Comparison of ENCODE assay signal across 8 cellular contexts in genomic region chr16:14973785-14974322, GRCh38. TPM values are rescaled to one million over a fixed set of nuclear protein-coding genes. Genes with fewer than 3 reads are reported as not detected.
DNase-seq lines count a peak whose midpoint lies in the region; ATAC-seq and TF ChIP-seq lines count a peak whose summit lies in the region.
"Not testable (repeated sequence)": the region's sequence is repeated elsewhere in the genome, so short reads cannot be mapped to it uniquely, and the experiment has no call there.

No MANE protein-coding gene starts in this region.

- H3K27me3 Mint-ChIP-seq in activated naive CD4-positive, alpha-beta T cell treated with anti-CD3 and anti-CD28 coated beads, Interleukin-2, amount 50 U/mL, for 24 hours; effector memory CD8-positive, alpha-beta T cell; nephron (ENCODE audit: low read depth); stimulated activated memory B cell treated with anti-CD40 and anti-IgM and Interleukin-4, amounts not matched to agents 10 μg/mL and 1 μg/mL and 100 μg/mL, for 72 hours: not testable (repeated sequence)

- H3K36me3 ChIP-seq in BJ (ENCODE audit: control insufficient read depth, insufficient read depth, low read length); HUES48 (ENCODE audit: control insufficient read depth, insufficient read depth, low read length); RWPE2 (ENCODE audit: low read depth): not testable (repeated sequence)

- CTCF ChIA-PET in BJ (lab: Yijun Ruan, JAX), result not testable (repeated sequence)

- not testable (repeated sequence) for H3K27ac ChIP-seq in HUES48 (ENCODE audit: low read depth, low read length)
- H3K27ac ChIP-seq in RWPE2 (ENCODE audit: poor library complexity, severe bottlenecking), result peak overlapping the region; percentile 54

- H3K27ac Mint-ChIP-seq in activated naive CD4-positive, alpha-beta T cell treated with anti-CD3 and anti-CD28 coated beads, Interleukin-2, amount 50 U/mL, for 24 hours, result not testable (repeated sequence)
- H3K27ac Mint-ChIP-seq in effector memory CD8-positive, alpha-beta T cell, result peak overlapping the region in 1 of 2 donors; percentile 90
- peak overlapping the region; percentile 61 to 82 (median 65) for H3K27ac Mint-ChIP-seq in nephron
- peak overlapping the region; percentile 86 for H3K27ac Mint-ChIP-seq in stimulated activated memory B cell treated with anti-CD40 and anti-IgM and Interleukin-4, amounts not matched to agents 10 μg/mL and 1 μg/mL and 100 μg/mL, for 72 hours

- TF ChIP-seq CTCF in BJ (IDR thresholded peaks at IDR 0.05; ENCODE audit: insufficient read depth, low read depth, low read length); RWPE2 (IDR thresholded peaks at IDR 0.05; ENCODE audit: poor library complexity, severe bottlenecking); nephron (IDR thresholded peaks at IDR 0.05; ENCODE audit: unreplicated experiment in 3 of 3): not testable (repeated sequence)

- H3K9me3 Mint-ChIP-seq in activated naive CD4-positive, alpha-beta T cell treated with anti-CD3 and anti-CD28 coated beads, Interleukin-2, amount 50 U/mL, for 24 hours; effector memory CD8-positive, alpha-beta T cell; nephron; stimulated activated memory B cell treated with anti-CD40 and anti-IgM and Interleukin-4, amounts not matched to agents 10 μg/mL and 1 μg/mL and 100 μg/mL, for 72 hours: not testable (repeated sequence)

- not testable (repeated sequence) for H3K4me1 ChIP-seq in HUES48 (ENCODE audit: control insufficient read depth, insufficient read depth, low read length); RWPE2 (ENCODE audit: insufficient read depth, poor library complexity, severe bottlenecking)

- ATAC-seq in RWPE2 (ENCODE audit: low read depth), result peak; percentile 8; the same call in 1 of the 3 replicates
- not testable (repeated sequence) for ATAC-seq in effector memory CD8-positive, alpha-beta T cell (replicated peaks); stimulated activated memory B cell treated with anti-CD40 and anti-IgM and Interleukin-4, amounts not matched to agents 10 μg/mL and 1 μg/mL and 100 μg/mL, for 72 hours

- H3K4me3 ChIP-seq in BJ (ENCODE audit: low read depth, low read length) (peak overlapping the region; percentile 98), HUES48 (ENCODE audit: low read depth, low read length) (peak overlapping the region; percentile 86), RWPE2 (ENCODE audit: severe bottlenecking) (peak overlapping the region; percentile 52), iPS-18c (ENCODE audit: insufficient read depth, low read depth, low read length) (peak overlapping the region; percentile 100; the same call in 1 of the 2 replicates)

- H3K36me3 Mint-ChIP-seq in activated naive CD4-positive, alpha-beta T cell treated with anti-CD3 and anti-CD28 coated beads, Interleukin-2, amount 50 U/mL, for 24 hours; nephron (ENCODE audit: low read depth); stimulated activated memory B cell treated with anti-CD40 and anti-IgM and Interleukin-4, amounts not matched to agents 10 μg/mL and 1 μg/mL and 100 μg/mL, for 72 hours: not testable (repeated sequence)
- peaks cover 17% of the 10 kb centered on the region for H3K36me3 Mint-ChIP-seq in effector memory CD8-positive, alpha-beta T cell (ENCODE audit: insufficient read depth)

- not testable (repeated sequence) for DNase-seq in BJ (ENCODE audit: low read depth); RWPE2 (ENCODE audit: low spot score); effector memory CD8-positive, alpha-beta T cell

- H3K9me3 ChIP-seq in HUES48 (ENCODE audit: control insufficient read depth, insufficient read depth, low read length); RWPE2 (ENCODE audit: severe bottlenecking); iPS-18c (ENCODE audit: control insufficient read depth, insufficient read depth, low read length): not testable (repeated sequence)

- peak overlapping the region; percentile 59 for H3K4me3 Mint-ChIP-seq in activated naive CD4-positive, alpha-beta T cell treated with anti-CD3 and anti-CD28 coated beads, Interleukin-2, amount 50 U/mL, for 24 hours
- H3K4me3 Mint-ChIP-seq in effector memory CD8-positive, alpha-beta T cell, result peak overlapping the region; percentile 34 to 87
- peak overlapping the region; percentile 83 to 93 (median 91) for H3K4me3 Mint-ChIP-seq in nephron
- peak overlapping the region; percentile 21 for H3K4me3 Mint-ChIP-seq in stimulated activated memory B cell treated with anti-CD40 and anti-IgM and Interleukin-4, amounts not matched to agents 10 μg/mL and 1 μg/mL and 100 μg/mL, for 72 hours

- peaks cover 18% of the 10 kb centered on the region for H3K4me1 Mint-ChIP-seq in activated naive CD4-positive, alpha-beta T cell treated with anti-CD3 and anti-CD28 coated beads, Interleukin-2, amount 50 U/mL, for 24 hours
- peaks cover 7 to 22% of the 10 kb centered on the region in 2 donors for H3K4me1 Mint-ChIP-seq in effector memory CD8-positive, alpha-beta T cell (ENCODE audit: low read depth in 2 of 2)
- peaks cover 15% of the 10 kb centered on the region for H3K4me1 Mint-ChIP-seq in nephron
- peaks cover 26% of the 10 kb centered on the region for H3K4me1 Mint-ChIP-seq in stimulated activated memory B cell treated with anti-CD40 and anti-IgM and Interleukin-4, amounts not matched to agents 10 μg/mL and 1 μg/mL and 100 μg/mL, for 72 hours

- not testable (repeated sequence) for H3K27me3 ChIP-seq in BJ (ENCODE audit: control insufficient read depth, insufficient read depth, low read length); HUES48 (ENCODE audit: control insufficient read depth, insufficient read depth, low read length); RWPE2 (ENCODE audit: insufficient read depth, poor library complexity, severe bottlenecking)

- POLR2A ChIA-PET in BJ (lab: Charles Lee), result not testable (repeated sequence)

- H3K9ac ChIP-seq in HUES48 (ENCODE audit: low read depth, low read length), result not testable (repeated sequence)

RNA-seq across cellular contexts. Expression of gene PDXDC1, which starts 1.0 kb away (rescaled TPM):
- 68.6 and 82.2 TPM in 2 replicates for polyA plus RNA-seq in BJ (2011; rRNA removed)
- polyA minus RNA-seq in BJ (2011; rRNA and poly(A)+ RNA removed), result 66.3 and 74.5 TPM in 2 replicates

RNA-seq across cellular contexts. Expression of gene NPIPA1, which starts 36.6 kb away (rescaled TPM):
- 77.0 and 83.3 TPM in 2 replicates for polyA plus RNA-seq in BJ (2011; rRNA removed)
- 14.8 and 20.9 TPM in 2 replicates for polyA minus RNA-seq in BJ (2011; rRNA and poly(A)+ RNA removed)

Comparison
In these comparisons a context has a peak if more than half of its experiments do, and no peak if none do; other contexts are left out.
1. H3K4me3 Mint-ChIP-seq: peak in every context shown above with its lines; median percentile 91 in nephron; 60 in effector memory CD8-positive, alpha-beta T cell; 59 in activated naive CD4-positive, alpha-beta T cell treated with anti-CD3 and anti-CD28 coated beads, Interleukin-2, amount 50 U/mL, for 24 hours; 21 in stimulated activated memory B cell treated with anti-CD40 and anti-IgM and Interleukin-4, amounts not matched to agents 10 μg/mL and 1 μg/mL and 100 μg/mL, for 72 hours.